ENCODE assay signal across 28 cellular contexts in the genomic region with DNA sequence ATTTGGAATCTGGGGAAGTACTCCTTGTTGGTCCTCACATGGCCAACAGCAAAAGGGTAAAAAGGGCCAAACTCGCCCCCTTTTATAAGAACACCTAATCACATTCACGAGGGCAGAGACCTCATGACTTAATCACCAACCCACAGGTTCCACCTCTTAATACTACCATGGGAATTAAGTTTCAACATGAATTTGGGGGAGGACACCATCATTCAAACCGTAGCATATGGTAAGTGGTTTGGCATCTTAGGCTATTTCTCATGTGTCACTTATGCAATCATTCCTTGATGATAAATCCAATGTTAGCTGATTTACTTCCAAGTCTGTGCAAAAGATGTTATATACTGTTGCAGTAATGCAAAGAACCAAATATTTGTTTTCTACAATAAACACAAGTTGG.
"Had no signal": no experiment of that assay in that cellular context is flagged by ENCODE, and none has a peak within 500 bp of the region (broad histone marks: within the 10 kb centered on the region; RNA-seq: fewer than 3 reads in every experiment).

No MANE protein-coding gene starts in this region.

- H3K4me3 ChIP-seq: adrenal gland, breast epithelium, MG63, Peyer's patch, SJCRH30 had no signal

- ATAC-seq: activated T-helper 17 cell treated with anti-CD3 and anti-CD28 coated beads, Interleukin-2, amount 50 U/mL, for 72 hours had no signal

- DNase-seq: activated CD4-positive, alpha-beta memory T cell treated with anti-CD3 and anti-CD28 coated beads, Interleukin-2, amount 10 ng/mL, durations not matched to agents 7 days and 5 days; activated CD4-positive, alpha-beta T cell treated with anti-CD3 and anti-CD28 coated beads, Interleukin-2, amount 10 ng/mL, durations not matched to agents 7 days and 5 days; activated CD4-positive, CD25-positive, alpha-beta regulatory T cell; activated gamma-delta T cell treated with Interleukin-2 at 50 U/mL for 16 hours; activated naive CD4-positive, alpha-beta T cell treated with anti-CD3 and anti-CD28 coated beads, Interleukin-2, amount 50 U/mL, for 16 hours; activated naive CD8-positive, alpha-beta T cell treated with anti-CD3 and anti-CD28 coated beads, Interleukin-2, amount 10 ng/mL, durations not matched to agents 7 days and 5 days; activated T-cell treated with anti-CD3 and anti-CD28 coated beads for 4 hours; activated T-cell treated with anti-CD3 and anti-CD28 coated beads, Interleukin-2, amount 50 U/mL, for 48 hours; adrenal gland; aorta; MG63; NCI-H1105; NCI-H1436; NCI-H1694 treated with DMSO at 0.1 percent for 48 hours; NCI-H2029 treated with DMSO at 0.1 percent for 48 hours; NCI-H510A treated with DMSO at 0.1 percent for 48 hours; NCI-H69; NK-92 treated with Interleukin-12 subunit alpha and Interleukin-12 subunit beta, amount 100 ng/mL, for 24 hours; Peyer's patch; Right ventricle myocardium superior; SJCRH30; SK-N-SH; T-helper 1 cell had no signal

- H3K4me1 ChIP-seq: adrenal gland, breast epithelium, Peyer's patch, SJCRH30 had no signal

- H3K9me3 ChIP-seq: adrenal gland, breast epithelium, MG63, Peyer's patch, SJCRH30, SK-N-SH had no signal

- H3K27ac ChIP-seq: adrenal gland, breast epithelium, KMS-11, Peyer's patch, RWPE1, SJCRH30, VCaP had no signal

- H3K36me3 ChIP-seq: adrenal gland, breast epithelium, MG63, Peyer's patch, SJCRH30 had no signal

- H3K27me3 ChIP-seq: adrenal gland, breast epithelium, MG63, Peyer's patch, SJCRH30 had no signal
